Comparison of ENCODE assay signal across 20 cellular contexts in genomic region chr2:54432181-54433020, GRCh38. TPM values are rescaled to one million over a fixed set of nuclear protein-coding genes. Genes with fewer than 3 reads are reported as not detected.
DNase-seq lines count a peak whose midpoint lies in the region; ATAC-seq and TF ChIP-seq lines count a peak whose summit lies in the region.
"Had no signal": no experiment of that assay in that cellular context is flagged by ENCODE, and none has a peak within 500 bp of the region (broad histone marks: within the 10 kb centered on the region; RNA-seq: fewer than 3 reads in every experiment).

No MANE protein-coding gene starts in this region.

- H3K36me3 ChIP-seq in heart right ventricle: no peaks in the 10 kb centered on the region
- no peaks in the 10 kb centered on the region for H3K36me3 ChIP-seq in naive thymus-derived CD4-positive, alpha-beta T cell (ENCODE audit: control insufficient read depth in 2 of 3, insufficient read depth in 3 of 3, low read length in 3 of 3)
- H3K36me3 ChIP-seq: BE2C, brain microvascular endothelial cell, vagina had no signal

- no peaks in the 10 kb centered on the region for H3K9me3 ChIP-seq in heart right ventricle
- no peaks in the 10 kb centered on the region for H3K9me3 ChIP-seq in naive thymus-derived CD4-positive, alpha-beta T cell (ENCODE audit: control insufficient read depth in 2 of 3, low read length in 3 of 3)
- H3K9me3 ChIP-seq: BE2C, mucosa of descending colon, vagina had no signal

- H3K4me3 Mint-ChIP-seq in nephron progenitor cell (no peak overlapping the region), HFFc6 (no peak overlapping the region)
- no peak overlapping the region for H3K4me3 Mint-ChIP-seq in naive thymus-derived CD4-positive, alpha-beta T cell
- no peak overlapping the region for H3K4me3 Mint-ChIP-seq in activated naive CD8-positive, alpha-beta T cell treated with anti-CD3 and anti-CD28 coated beads, Interleukin-2, amount 50 U/mL, for 24 hours
- H3K4me3 Mint-ChIP-seq: activated CD8-positive, alpha-beta T cell treated with anti-CD3 and anti-CD28 coated beads for 36 hours; activated naive CD8-positive, alpha-beta T cell; T-helper 17 cell; WTC11 had no signal

- H3K36me3 Mint-ChIP-seq in nephron progenitor cell (ENCODE audit: low read depth) (no peaks in the 10 kb centered on the region), HFFc6 (ENCODE audit: low read depth) (no peaks in the 10 kb centered on the region)
- H3K36me3 Mint-ChIP-seq in naive thymus-derived CD4-positive, alpha-beta T cell: no peaks in the 10 kb centered on the region
- H3K36me3 Mint-ChIP-seq in activated naive CD8-positive, alpha-beta T cell treated with anti-CD3 and anti-CD28 coated beads, Interleukin-2, amount 50 U/mL, for 24 hours (ENCODE audit: low read depth): no peaks in the 10 kb centered on the region
- H3K36me3 Mint-ChIP-seq: activated naive CD8-positive, alpha-beta T cell; WTC11 had no signal

- no peaks in the 10 kb centered on the region for H3K9me3 Mint-ChIP-seq in nephron progenitor cell
- H3K9me3 Mint-ChIP-seq in HFFc6: no peaks in the 10 kb centered on the region
- H3K9me3 Mint-ChIP-seq in naive thymus-derived CD4-positive, alpha-beta T cell: no peaks in the 10 kb centered on the region
- H3K9me3 Mint-ChIP-seq in activated naive CD8-positive, alpha-beta T cell treated with anti-CD3 and anti-CD28 coated beads, Interleukin-2, amount 50 U/mL, for 24 hours: no peaks in the 10 kb centered on the region
- H3K9me3 Mint-ChIP-seq: activated CD8-positive, alpha-beta T cell treated with anti-CD3 and anti-CD28 coated beads for 36 hours; WTC11 had no signal

- H3K27ac ChIP-seq in heart right ventricle: peak overlapping the region in 9 of 10 donors; percentile 1 to 90 (median 82)
- no peak overlapping the region for H3K27ac ChIP-seq in naive thymus-derived CD4-positive, alpha-beta T cell (ENCODE audit: low read depth, low read length)
- H3K27ac ChIP-seq: brain microvascular endothelial cell, vagina had no signal

- peaks cover 7% of the 10 kb centered on the region for H3K4me1 Mint-ChIP-seq in nephron progenitor cell
- peaks cover 11% of the 10 kb centered on the region; the same call in 1 of the 2 replicates for H3K4me1 Mint-ChIP-seq in HFFc6 (ENCODE audit: low read depth)
- H3K4me1 Mint-ChIP-seq in naive thymus-derived CD4-positive, alpha-beta T cell: peaks cover 4 to 8% (median 7%) of the 10 kb centered on the region in 7 donors
- H3K4me1 Mint-ChIP-seq in activated naive CD8-positive, alpha-beta T cell treated with anti-CD3 and anti-CD28 coated beads, Interleukin-2, amount 50 U/mL, for 24 hours: peaks cover 6% of the 10 kb centered on the region
- H3K4me1 Mint-ChIP-seq: WTC11 had no signal

- intact Hi-C loops in heart right ventricle (cut with DNase I): loop anchor here in 1 of 10 donors (10.0 kb wide), 1 partner anchor 58 kb away; no protein-coding TSS in a partner anchor
- intact Hi-C loops in naive thymus-derived CD4-positive, alpha-beta T cell (cut with micrococcal nuclease): no loop called here

- H3K4me3 ChIP-seq in heart right ventricle: no peak overlapping the region
- no peak overlapping the region for H3K4me3 ChIP-seq in naive thymus-derived CD4-positive, alpha-beta T cell (ENCODE audit: low read length)
- H3K4me3 ChIP-seq: mucosa of descending colon, vagina had no signal

- 57 to 59% methylated on average over 6 of the region's 6 CpGs for WGBS in heart right ventricle, 2 donors

- ATAC-seq in heart right ventricle: peak in 2 of 8 donors; percentile 14 to 34
- ATAC-seq in naive thymus-derived CD4-positive, alpha-beta T cell: no peak
- no peak for ATAC-seq in activated naive CD8-positive, alpha-beta T cell treated with anti-CD3 and anti-CD28 coated beads, Interleukin-2, amount 50 U/mL, for 24 hours
- ATAC-seq: activated CD8-positive, alpha-beta T cell treated with anti-CD3 and anti-CD28 coated beads for 36 hours; mucosa of descending colon; T-helper 17 cell; WTC11 had no signal

- H3K4me1 ChIP-seq in heart right ventricle: peaks cover 23 to 97% (median 86%) of the 10 kb centered on the region in 9 donors
- no peaks in the 10 kb centered on the region for H3K4me1 ChIP-seq in naive thymus-derived CD4-positive, alpha-beta T cell (ENCODE audit: control insufficient read depth in 2 of 2, insufficient read depth in 2 of 2, low read length in 2 of 2)
- H3K4me1 ChIP-seq: BE2C had no signal

- CTCF ChIA-PET in naive thymus-derived CD4-positive, alpha-beta T cell (lab: Charles Lee): no interaction called here

- TF ChIP-seq CTCF in heart right ventricle (IDR thresholded peaks at IDR 0.05) (no peak), nephron progenitor cell (IDR thresholded peaks at IDR 0.05) (no peak), HFFc6 (IDR thresholded peaks at IDR 0.05) (no peak)

- H3K27me3 Mint-ChIP-seq in nephron progenitor cell (ENCODE audit: low read depth, poor library complexity) (peaks cover 4% of the 10 kb centered on the region), HFFc6 (ENCODE audit: insufficient read depth) (peaks cover 5% of the 10 kb centered on the region)
- H3K27me3 Mint-ChIP-seq in naive thymus-derived CD4-positive, alpha-beta T cell: peaks cover 0 to 9% (median 6%) of the 10 kb centered on the region in 5 donors
- peaks cover 7% of the 10 kb centered on the region for H3K27me3 Mint-ChIP-seq in activated naive CD8-positive, alpha-beta T cell treated with anti-CD3 and anti-CD28 coated beads, Interleukin-2, amount 50 U/mL, for 24 hours
- H3K27me3 Mint-ChIP-seq: activated CD8-positive, alpha-beta T cell treated with anti-CD3 and anti-CD28 coated beads for 36 hours; activated naive CD8-positive, alpha-beta T cell had no signal

- POLR2A ChIA-PET in naive thymus-derived CD4-positive, alpha-beta T cell (lab: Charles Lee): interaction anchor here (0.6 kb wide), 1 partner anchor 273 kb away, joined by 4 read pairs; no protein-coding TSS in a partner anchor

- H3K27ac Mint-ChIP-seq in nephron progenitor cell: peak overlapping the region; percentile 25
- H3K27ac Mint-ChIP-seq in HFFc6: no peak overlapping the region
- H3K27ac Mint-ChIP-seq in naive thymus-derived CD4-positive, alpha-beta T cell: no peak overlapping the region
- H3K27ac Mint-ChIP-seq in activated naive CD8-positive, alpha-beta T cell treated with anti-CD3 and anti-CD28 coated beads, Interleukin-2, amount 50 U/mL, for 24 hours: no peak overlapping the region
- H3K27ac Mint-ChIP-seq: activated CD8-positive, alpha-beta T cell treated with anti-CD3 and anti-CD28 coated beads for 36 hours; activated naive CD8-positive, alpha-beta T cell; T-helper 17 cell; WTC11 had no signal

- H3K27me3 ChIP-seq in heart right ventricle: no peaks in the 10 kb centered on the region
- no peaks in the 10 kb centered on the region for H3K27me3 ChIP-seq in naive thymus-derived CD4-positive, alpha-beta T cell (ENCODE audit: control insufficient read depth in 2 of 2, insufficient read depth in 2 of 2, low read length in 2 of 2)
- H3K27me3 ChIP-seq: BE2C, brain microvascular endothelial cell, vagina had no signal

- peak; percentile 42 for DNase-seq in cerebellum (ENCODE audit: low spot score)
- peak in 1 of 2 donors; percentile 22 for DNase-seq in heart right ventricle
- DNase-seq in nephron progenitor cell: no peak
- DNase-seq in HFFc6: no peak
- DNase-seq in naive thymus-derived CD4-positive, alpha-beta T cell: no peak
- no peak for DNase-seq in activated naive CD8-positive, alpha-beta T cell treated with anti-CD3 and anti-CD28 coated beads, Interleukin-2, amount 50 U/mL, for 24 hours
- no peak for DNase-seq in iPS-NIHi7 (ENCODE audit: extremely low spot score)
- DNase-seq: activated CD8-positive, alpha-beta T cell treated with anti-CD3 and anti-CD28 coated beads for 36 hours; BE2C; brain microvascular endothelial cell; effector CD8-positive, alpha-beta T cell; mucosa of descending colon; NCI-H1092 treated with DMSO at 0.1 percent for 48 hours; NCI-H2081; NCI-H524 treated with DMSO at 0.1 percent for 48 hours; stimulated activated CD4-positive, alpha-beta T cell treated with anti-CD3 and anti-CD28 coated beads, Interleukin-4, amount 100 ng/mL, for 1 hour; T-helper 17 cell had no signal

RNA-seq across cellular contexts. Expression of gene SPTBN1, which starts 23.7 kb away (rescaled TPM):
- total RNA-seq in cerebellum: 281 TPM
- 100 to 1,000 TPM; 366 to 643 (median 507) TPM for total RNA-seq in heart right ventricle
- 100 to 1,000 TPM in 1 of 2 donors, 10 to 100 TPM in 1; 91.1 to 142 TPM for polyA plus RNA-seq in heart right ventricle
- 100 to 1,000 TPM; 128 to 169 (median 159) TPM for total RNA-seq in HFFc6 (2021; fragmentation: NEBNext Ultra II Directional; extraction: Animal tissue kit (Norgen Biotek cat#: 25700))
- total RNA-seq in naive thymus-derived CD4-positive, alpha-beta T cell: 100 to 1,000 TPM; 167 to 207 (median 204) TPM
- 100 to 1,000 TPM in 1 of 2 donors, 10 to 100 TPM in 1; 43.3 to 120 TPM for polyA plus RNA-seq in naive thymus-derived CD4-positive, alpha-beta T cell
